ENCODE assay signal across 17 cellular contexts in the genomic region with DNA sequence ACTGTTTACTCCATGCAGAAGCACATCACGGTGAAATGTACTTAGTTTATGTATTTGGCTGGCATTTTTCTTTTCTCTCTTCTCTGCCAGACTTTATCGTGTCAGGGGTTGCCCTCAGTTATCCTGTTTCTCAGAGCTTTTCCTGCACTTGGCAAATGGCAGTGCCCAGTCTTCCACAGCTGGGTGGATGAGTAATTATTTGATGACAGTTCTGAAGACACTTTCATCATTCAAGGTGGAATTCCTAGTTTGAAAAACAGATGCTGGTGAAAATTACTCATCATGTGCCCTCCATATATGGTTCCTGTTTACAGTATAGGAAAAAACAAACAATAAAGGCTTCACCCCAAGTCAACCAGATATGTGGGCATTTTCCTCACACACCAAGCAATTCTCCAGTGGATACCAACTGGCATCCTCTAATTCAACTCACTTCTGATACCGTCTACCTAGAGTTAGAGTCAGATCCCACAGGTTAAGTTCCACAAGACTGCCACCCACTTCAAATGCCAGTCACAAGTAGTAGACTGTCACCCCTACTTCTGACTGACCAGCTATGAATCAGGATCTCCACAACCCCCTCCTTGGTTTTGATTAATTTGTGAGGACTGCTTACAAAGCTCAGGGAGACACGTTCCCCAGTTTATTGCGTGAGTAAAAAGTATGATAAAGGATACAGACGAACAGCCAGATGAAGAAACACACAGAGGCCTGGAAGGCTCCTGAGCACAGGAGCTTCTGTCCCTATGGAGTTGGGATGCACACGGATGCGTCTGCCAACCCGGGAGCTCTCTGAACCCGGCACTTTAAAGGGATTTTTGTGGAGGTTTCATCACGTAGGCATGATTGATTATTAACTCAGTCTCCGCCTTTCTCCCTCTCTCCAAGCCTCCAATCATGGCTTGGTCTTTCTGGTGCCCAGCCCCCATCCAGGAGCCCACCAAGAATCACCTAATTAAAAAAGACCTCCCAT.
A peak's percentile ranks its signal among the peaks of the same experiment; 100 is the strongest.
DNase-seq lines count a peak whose midpoint lies in the region; ATAC-seq, FAIRE-seq and TF ChIP-seq lines count a peak whose summit lies in the region.
"Had no signal": no experiment of that assay in that cellular context is flagged by ENCODE, and none has a peak within 500 bp of the region (broad histone marks: within the 10 kb centered on the region; RNA-seq: fewer than 3 reads in every experiment).

No MANE protein-coding gene starts in this region.

- no peaks in the 10 kb centered on the region for H3K9me1 ChIP-seq in endothelial cell of umbilical vein (replicated peaks; ENCODE audit: control insufficient read depth, extremely low read depth, insufficient read depth, low read length)

- H4K20me1 ChIP-seq in GM23248 (ENCODE audit: insufficient read depth): no peaks in the 10 kb centered on the region
- no peaks in the 10 kb centered on the region for H4K20me1 ChIP-seq in PC-3 (ENCODE audit: low read length)
- H4K20me1 ChIP-seq in endothelial cell of umbilical vein (replicated peaks; ENCODE audit: control insufficient read depth, extremely low read depth, insufficient read depth, low read length): no peaks in the 10 kb centered on the region

- POLR2A ChIA-PET in PC-3 (lab: Charles Lee; ENCODE audit: unreplicated experiment) (no interaction called here), endothelial cell of umbilical vein (lab: Charles Lee) (no interaction called here)

- no peak overlapping the region for H2BK120ac ChIP-seq in mesenchymal stem cell (ENCODE audit: low read depth, low read length)

- no peaks in the 10 kb centered on the region for H3K27me3 ChIP-seq in GM23248 (replicated peaks; ENCODE audit: insufficient read depth)
- no peaks in the 10 kb centered on the region for H3K27me3 ChIP-seq in PC-3 (ENCODE audit: low read length)
- H3K27me3 ChIP-seq in endothelial cell of umbilical vein (ENCODE audit: control insufficient read depth in 2 of 2, insufficient read depth in 2 of 2, low read length in 2 of 2): no peaks in the 10 kb centered on the region
- no peaks in the 10 kb centered on the region for H3K27me3 ChIP-seq in mesenchymal stem cell (ENCODE audit: control insufficient read depth in 1 of 2, insufficient read depth in 1 of 2, low read length in 2 of 2)

- H2BK12ac ChIP-seq in mesenchymal stem cell (ENCODE audit: low read length in 2 of 2): no peak overlapping the region

- no peak overlapping the region for H4K8ac ChIP-seq in mesenchymal stem cell (ENCODE audit: low read length)

- H3K4me2 ChIP-seq in GM23248 (ENCODE audit: unreplicated experiment) (no peak overlapping the region), PC-3 (ENCODE audit: low read length) (no peak overlapping the region), endothelial cell of umbilical vein (ENCODE audit: insufficient read depth, low read length) (no peak overlapping the region), mesenchymal stem cell (ENCODE audit: low read length, poor library complexity, severe bottlenecking) (no peak overlapping the region)

- peak; percentile 59 for ATAC-seq in PC-3
- no peak for ATAC-seq in HG03196 (IDR thresholded peaks at IDR 0.05; ENCODE audit: unreplicated experiment)

- no peak overlapping the region for H4K91ac ChIP-seq in mesenchymal stem cell (ENCODE audit: low read length)

- no peaks in the 10 kb centered on the region for H3F3A ChIP-seq in GM23248 (ENCODE audit: insufficient read depth)
- no peaks in the 10 kb centered on the region for H3F3A ChIP-seq in PC-3 (ENCODE audit: low read length, unreplicated experiment)

- TF ChIP-seq CTCF in PC-3 (conservative IDR thresholded peaks at IDR 0.05; ENCODE audit: low read depth, low read length) (no peak), endothelial cell of umbilical vein (IDR thresholded peaks at IDR 0.05; ENCODE audit: extremely low read depth in 1 of 2, insufficient read depth in 1 of 2, low read depth in 1 of 2, low read length in 2 of 2) (no peak)

- H2AK5ac ChIP-seq in mesenchymal stem cell (ENCODE audit: low read length, severe bottlenecking): peak overlapping the region; percentile 38

- FAIRE-seq in endothelial cell of umbilical vein (lab: Jason Lieb, UNC): peak; percentile 58

- no peak overlapping the region for H3K4ac ChIP-seq in mesenchymal stem cell (ENCODE audit: low read depth in 1 of 2, low read length in 2 of 2)

- H3K4me1 ChIP-seq in GM23248 (ENCODE audit: insufficient read depth): 0 out of 2 replicates have a peak, but pooled peaks cover 8% of the 10 kb centered on the region
- peaks cover 8% of the 10 kb centered on the region; the same call in 1 of the 2 replicates for H3K4me1 ChIP-seq in PC-3 (ENCODE audit: insufficient read depth, low read length)
- H3K4me1 ChIP-seq in endothelial cell of umbilical vein (ENCODE audit: control insufficient read depth, extremely low read depth, insufficient read depth, low read length): peaks cover 28% of the 10 kb centered on the region
- H3K4me1 ChIP-seq in mesenchymal stem cell (ENCODE audit: control insufficient read depth, insufficient read depth, low read depth, low read length): peaks cover 5% of the 10 kb centered on the region

- in situ Hi-C loops in GM23248 (cut with MboI): no loop called here

- H2AFZ ChIP-seq in GM23248 (no peak overlapping the region), PC-3 (ENCODE audit: low read length) (no peak overlapping the region), endothelial cell of umbilical vein (ENCODE audit: low read depth, low read length) (no peak overlapping the region), mesenchymal stem cell (ENCODE audit: low read depth, low read length) (no peak overlapping the region)

- CTCF ChIA-PET in PC-3 (lab: Charles Lee): no interaction called here
- CTCF ChIA-PET in endothelial cell of umbilical vein (lab: Charles Lee): interaction anchor here (1.4 kb wide), 1 partner anchor 10 kb away, joined by 3 read pairs; no protein-coding TSS in a partner anchor

- no peak overlapping the region for H2BK15ac ChIP-seq in mesenchymal stem cell (ENCODE audit: low read depth, poor library complexity, severe bottlenecking)

- DNase-seq in GM23248 (peak; percentile 34), PC-3 (peak; percentile 55), endothelial cell of umbilical vein (ENCODE audit: low read depth, low spot score) (peak; percentile 63), mesenchymal stem cell (peak; percentile 47), NCI-H526 (lab: John Stamatoyannopoulos, UW) (no peak), medulla oblongata (ENCODE audit: extremely low spot score) (no peak)
- no peak for DNase-seq in central memory CD4-positive, alpha-beta T cell
- DNase-seq: activated CD4-positive, alpha-beta T cell treated with anti-CD3 and anti-CD28 coated beads for 1 hour; activated T-cell treated with anti-CD3 and anti-CD28 coated beads, Interleukin-2, amount 50 U/mL, for 24 hours; anterior cingulate cortex; C1 segment of cervical spinal cord; dorsolateral prefrontal cortex; glutamatergic neuron; KBM-7; NCI-H1436; NCI-H446 had no signal

- 76 to 77% methylated on average over 12 of the region's 12 CpGs for WGBS in GM23248 (ENCODE audit: low coverage in 1 of 2, low lambda C conversion rate in 2 of 2, missing lambda C conversion rate in 2 of 2), 2 experiments
- WGBS in mesenchymal stem cell: 77% methylated on average over 10 of the region's 12 CpGs

- no peak for TF ChIP-seq POLR2A in endothelial cell of umbilical vein (IDR thresholded peaks at IDR 0.05; ENCODE audit: low read depth, low read length)

- BruUV-seq in PC-3 (replicated peaks; lab: Mats Ljungman, UMichigan) (no TSS peak), endothelial cell of umbilical vein (replicated peaks; lab: Mats Ljungman, UMichigan) (no TSS peak)

- dilution Hi-C loops in endothelial cell of umbilical vein (cut with MboI; ENCODE audit: extremely low pct_ligation_motif_present, low sequenced_read_pairs): no loop called here

- intact Hi-C loops in PC-3 (cut with micrococcal nuclease) (no loop called here), endothelial cell of umbilical vein (cut with micrococcal nuclease) (no loop called here)

- H2BK5ac ChIP-seq in mesenchymal stem cell (ENCODE audit: low read depth, low read length, poor library complexity, severe bottlenecking): no peak overlapping the region

- H3K18ac ChIP-seq in mesenchymal stem cell (ENCODE audit: low read depth in 1 of 2, low read length in 2 of 2): peak overlapping the region in 1 of 2 experiments; percentile 43

- no peak overlapping the region for H3K23ac ChIP-seq in mesenchymal stem cell (ENCODE audit: low read length in 2 of 2)

- H3K27ac ChIP-seq in GM23248: no peak overlapping the region
- H3K27ac ChIP-seq in PC-3 (ENCODE audit: low read length): no peak overlapping the region
- peak overlapping the region; percentile 53 for H3K27ac ChIP-seq in endothelial cell of umbilical vein (ENCODE audit: insufficient read depth, low read depth, low read length)
- peak overlapping the region; percentile 29 for H3K27ac ChIP-seq in mesenchymal stem cell (ENCODE audit: low read length, poor library complexity, severe bottlenecking)
- H3K27ac ChIP-seq: dorsolateral prefrontal cortex had no signal

- no peak overlapping the region for H3K9ac ChIP-seq in GM23248
- H3K9ac ChIP-seq in PC-3 (ENCODE audit: low read length): no peak overlapping the region
- no peak overlapping the region for H3K9ac ChIP-seq in endothelial cell of umbilical vein (replicated peaks; ENCODE audit: extremely low read depth, insufficient read depth, low read length)
- no peak overlapping the region for H3K9ac ChIP-seq in mesenchymal stem cell (ENCODE audit: low read length)

- H3K9me3 ChIP-seq in GM23248 (ENCODE audit: low read depth): no peaks in the 10 kb centered on the region
- no peaks in the 10 kb centered on the region for H3K9me3 ChIP-seq in PC-3 (ENCODE audit: low read length)
- H3K9me3 ChIP-seq in endothelial cell of umbilical vein (replicated peaks; ENCODE audit: control insufficient read depth, insufficient read depth, low read length): no peaks in the 10 kb centered on the region
- H3K9me3 ChIP-seq in mesenchymal stem cell (ENCODE audit: control insufficient read depth, low read length): no peaks in the 10 kb centered on the region

- no peaks in the 10 kb centered on the region for H3K36me3 ChIP-seq in GM23248 (ENCODE audit: low read depth)
- peaks cover 3% of the 10 kb centered on the region; the same call in 1 of the 2 replicates for H3K36me3 ChIP-seq in PC-3 (ENCODE audit: low read depth, low read length)
- H3K36me3 ChIP-seq in endothelial cell of umbilical vein (ENCODE audit: control insufficient read depth in 2 of 2, extremely low read depth in 1 of 2, insufficient read depth in 2 of 2, low read length in 2 of 2): no peaks in the 10 kb centered on the region
- no peaks in the 10 kb centered on the region for H3K36me3 ChIP-seq in mesenchymal stem cell (ENCODE audit: control insufficient read depth in 1 of 2, insufficient read depth in 2 of 2, low read depth in 1 of 2, low read length in 2 of 2)

- H3K4me3 ChIP-seq in GM23248 (no peak overlapping the region), PC-3 (ENCODE audit: low read length) (no peak overlapping the region), endothelial cell of umbilical vein (replicated peaks in 1 of 3; ENCODE audit: insufficient read depth in 1 of 3, low read depth in 1 of 3, low read length in 3 of 3) (no peak overlapping the region), mesenchymal stem cell (ENCODE audit: insufficient read depth in 1 of 2, low read depth in 1 of 2, low read length in 2 of 2) (no peak overlapping the region)
- H3K4me3 ChIP-seq: dorsolateral prefrontal cortex had no signal

- H3K14ac ChIP-seq in mesenchymal stem cell (ENCODE audit: low read length in 2 of 2): no peak overlapping the region

- H3K79me2 ChIP-seq in GM23248 (ENCODE audit: insufficient read depth): peaks cover 39% of the 10 kb centered on the region
- H3K79me2 ChIP-seq in PC-3 (ENCODE audit: low read length): peaks cover 12% of the 10 kb centered on the region; the same call in 1 of the 2 replicates
- H3K79me2 ChIP-seq in endothelial cell of umbilical vein (ENCODE audit: control insufficient read depth, insufficient read depth, low read length): peaks cover 57% of the 10 kb centered on the region

- H3K79me1 ChIP-seq in mesenchymal stem cell (replicated peaks; ENCODE audit: low read length, poor library complexity, severe bottlenecking): peaks cover 15% of the 10 kb centered on the region

- H3K9me2 ChIP-seq in GM23248 (ENCODE audit: insufficient read depth) (no peaks in the 10 kb centered on the region), PC-3 (replicated peaks; ENCODE audit: low read length) (no peaks in the 10 kb centered on the region)

Comparison
In these comparisons a context has a peak if more than half of its experiments do, and no peak if none do; other contexts are left out.
1. DNase-seq: peak in GM23248 (single experiment), PC-3 (single experiment), endothelial cell of umbilical vein (single experiment) and mesenchymal stem cell (single experiment); none in NCI-H526 (0 of 2), medulla oblongata (single experiment) and central memory CD4-positive, alpha-beta T cell (single experiment).
2. H3K27ac ChIP-seq: peak in endothelial cell of umbilical vein (single experiment) and mesenchymal stem cell (single experiment); none in GM23248 (single experiment) and PC-3 (single experiment).